ENCODE assay signal across 6 cellular contexts in the genomic region with DNA sequence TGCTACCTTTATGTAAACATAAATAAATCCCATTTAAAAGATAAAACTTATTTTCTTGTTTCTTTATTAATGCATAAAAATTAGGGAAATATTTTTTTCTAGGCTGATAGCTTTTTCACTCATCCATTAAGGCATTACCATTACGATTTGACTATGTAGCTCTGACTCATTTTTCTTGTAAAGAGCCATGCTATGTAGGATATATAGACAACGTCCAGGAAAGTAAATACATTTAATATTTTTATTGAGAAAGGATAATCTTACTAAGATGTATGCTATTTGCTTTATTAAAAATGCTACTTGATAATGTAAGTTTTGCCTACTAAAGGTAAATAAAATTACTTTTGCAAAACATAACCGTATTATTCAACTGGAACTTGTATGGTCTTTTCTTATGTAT.
"Had no signal": no experiment of that assay in that cellular context is flagged by ENCODE, and none has a peak within 500 bp of the region (broad histone marks: within the 10 kb centered on the region; RNA-seq: fewer than 3 reads in every experiment).

No MANE protein-coding gene starts in this region.

- FAIRE-seq: GM12891, GM12892, GM18507, GM19239 had no signal

- DNase-seq: GDM1, GF-D8 had no signal
